In genomic region chr1:230702934-230703678, GRCh38 we compare ENCODE assay signal across 1 cellular context.
A peak's percentile ranks its signal among the peaks of the same experiment; 100 is the strongest.
TF ChIP-seq lines count a peak whose summit lies in the region.

No MANE protein-coding gene starts in this region.

TF ChIP-seq in HepG2, 621 proteins besides CTCF, POLR2A, EP300 and RAD21 (continued from another document and continues in another):
- TF ChIP-seq ZNF142 (CRISPR knock-in tag; IDR thresholded peaks at IDR 0.05): peak; percentile 57; the same call in 1 of the 2 replicates
- TF ChIP-seq XRCC5 (optimal IDR thresholded peaks at IDR 0.05; ENCODE audit: low read length): peak; percentile 91
- TF ChIP-seq ZFP82 (CRISPR knock-in tag; IDR thresholded peaks at IDR 0.05; ENCODE audit: borderline replicate concordance): 0 out of 2 replicates have a peak, but pooled peaks have one; percentile 16
- peak; percentile 91 for TF ChIP-seq HNF1B (CRISPR knock-in tag; IDR thresholded peaks at IDR 0.05)
- peak; percentile 57; the same call in 1 of the 2 replicates for TF ChIP-seq ZBTB37 (CRISPR knock-in tag; IDR thresholded peaks at IDR 0.05)
- peak; percentile 92 for TF ChIP-seq ZNF574 (CRISPR knock-in tag; IDR thresholded peaks at IDR 0.05)
- TF ChIP-seq ZC3H4 (CRISPR knock-in tag; IDR thresholded peaks at IDR 0.05; ENCODE audit: borderline replicate concordance): no peak
- TF ChIP-seq ZNF576 (CRISPR knock-in tag; IDR thresholded peaks at IDR 0.05): peak; percentile 63; the same call in 1 of the 2 replicates
- TF ChIP-seq ZNF737 (CRISPR knock-in tag; IDR thresholded peaks at IDR 0.05; ENCODE audit: borderline replicate concordance): peak; percentile 31; the same call in 1 of the 2 replicates
- no peak for TF ChIP-seq ZNF674 (CRISPR knock-in tag; IDR thresholded peaks at IDR 0.05; ENCODE audit: low read depth)
- TF ChIP-seq PCBP1 (IDR thresholded peaks at IDR 0.05; ENCODE audit: borderline replicate concordance, low read depth, low read length): no peak
- no peak for TF ChIP-seq ZNF713 (CRISPR knock-in tag; IDR thresholded peaks at IDR 0.05)
- no peak for TF ChIP-seq ZNF790 (CRISPR knock-in tag; IDR thresholded peaks at IDR 0.05; ENCODE audit: borderline replicate concordance)
- no peak; the same call in 1 of the 2 replicates for TF ChIP-seq ZNF704 (CRISPR knock-in tag; IDR thresholded peaks at IDR 0.05; ENCODE audit: borderline replicate concordance)
- TF ChIP-seq ZNF446 (CRISPR knock-in tag; IDR thresholded peaks at IDR 0.05): peak; percentile 70; the same call in 1 of the 2 replicates
- TF ChIP-seq ZNF788 (CRISPR knock-in tag; IDR thresholded peaks at IDR 0.05; ENCODE audit: borderline replicate concordance): peak; percentile 91; the same call in 1 of the 2 replicates
- TF ChIP-seq GATAD1 (CRISPR knock-in tag; IDR thresholded peaks at IDR 0.05): peak; percentile 78
- TF ChIP-seq THAP7 (CRISPR knock-in tag; IDR thresholded peaks at IDR 0.05): no peak
- TF ChIP-seq RARA (CRISPR knock-in tag; IDR thresholded peaks at IDR 0.05): peak; percentile 97
- no peak for TF ChIP-seq ATF7 (IDR thresholded peaks at IDR 0.05)
- peak; percentile 85; the same call in 1 of the 2 replicates for TF ChIP-seq ATF7 (CRISPR knock-in tag; IDR thresholded peaks at IDR 0.05)
- peak; percentile 89 for TF ChIP-seq ZSCAN25 (CRISPR knock-in tag; IDR thresholded peaks at IDR 0.05)
- TF ChIP-seq PRMT3 (CRISPR knock-in tag; IDR thresholded peaks at IDR 0.05; ENCODE audit: borderline replicate concordance, low read depth): peak; percentile 71; the same call in 1 of the 2 replicates
- no peak; the same call in 1 of the 2 replicates for TF ChIP-seq STAT5B (CRISPR knock-in tag; IDR thresholded peaks at IDR 0.05)
- TF ChIP-seq ZNF225 (CRISPR knock-in tag; IDR thresholded peaks at IDR 0.05): no peak
- TF ChIP-seq HMG20B (CRISPR knock-in tag; conservative IDR thresholded peaks at IDR 0.05): peak; percentile 81
- TF ChIP-seq TEAD2 (CRISPR knock-in tag; IDR thresholded peaks at IDR 0.05): no peak
- no peak for TF ChIP-seq ZNF75D (CRISPR knock-in tag; IDR thresholded peaks at IDR 0.05; ENCODE audit: borderline replicate concordance)
- no peak for TF ChIP-seq ZNF256 (CRISPR knock-in tag; conservative IDR thresholded peaks at IDR 0.05)
- no peak for TF ChIP-seq ZUFSP (CRISPR knock-in tag; IDR thresholded peaks at IDR 0.05; ENCODE audit: borderline replicate concordance)
- no peak for TF ChIP-seq DZIP1 (CRISPR knock-in tag; IDR thresholded peaks at IDR 0.05)
- TF ChIP-seq SMAD9 (CRISPR knock-in tag; IDR thresholded peaks at IDR 0.05): no peak
- TF ChIP-seq ZSCAN9 (CRISPR knock-in tag; IDR thresholded peaks at IDR 0.05; ENCODE audit: borderline replicate concordance): peak; percentile 94
- TF ChIP-seq TCF7 (IDR thresholded peaks at IDR 0.05; ENCODE audit: low read depth): peak; percentile 97
- peak; percentile 98 for TF ChIP-seq ZBTB20 (CRISPR knock-in tag; IDR thresholded peaks at IDR 0.05; ENCODE audit: borderline replicate concordance, low read depth)
- TF ChIP-seq ZNF883 (CRISPR knock-in tag; IDR thresholded peaks at IDR 0.05; ENCODE audit: not compliant biosample characterization): no peak
- peak; percentile 30 to 31; a peak in 2 of 4 replicates for TF ChIP-seq MAFK (conservative IDR thresholded peaks at IDR 0.05 in 1 of 2, IDR thresholded peaks at IDR 0.05 in 1 of 2; ENCODE audit: low read length in 2 of 2)
- peak; percentile 95 for TF ChIP-seq SMYD3 (CRISPR knock-in tag; IDR thresholded peaks at IDR 0.05)
- TF ChIP-seq MIER2 (CRISPR knock-in tag; IDR thresholded peaks at IDR 0.05): peak; percentile 85
- TF ChIP-seq POLR2G (IDR thresholded peaks at IDR 0.05; ENCODE audit: low read depth, low read length): no peak; the same call in 1 of the 2 replicates
- peak; percentile 67; the same call in 1 of the 2 replicates for TF ChIP-seq YEATS2 (CRISPR knock-in tag; IDR thresholded peaks at IDR 0.05; ENCODE audit: borderline replicate concordance)
- TF ChIP-seq MZF1 (CRISPR knock-in tag; IDR thresholded peaks at IDR 0.05; ENCODE audit: borderline replicate concordance): no peak
- TF ChIP-seq HOXA7 (CRISPR knock-in tag; IDR thresholded peaks at IDR 0.05): no peak
- no peak for TF ChIP-seq NPAS2 (CRISPR knock-in tag; IDR thresholded peaks at IDR 0.05; ENCODE audit: borderline replicate concordance)
- TF ChIP-seq ISL2 (CRISPR knock-in tag; IDR thresholded peaks at IDR 0.05): peak; percentile 97
- peak; percentile 55; the same call in 1 of the 2 replicates for TF ChIP-seq ZNF326 (CRISPR knock-in tag; IDR thresholded peaks at IDR 0.05; ENCODE audit: borderline replicate concordance)
